Comparison of ENCODE assay signal across 8 cellular contexts in the genomic region with DNA sequence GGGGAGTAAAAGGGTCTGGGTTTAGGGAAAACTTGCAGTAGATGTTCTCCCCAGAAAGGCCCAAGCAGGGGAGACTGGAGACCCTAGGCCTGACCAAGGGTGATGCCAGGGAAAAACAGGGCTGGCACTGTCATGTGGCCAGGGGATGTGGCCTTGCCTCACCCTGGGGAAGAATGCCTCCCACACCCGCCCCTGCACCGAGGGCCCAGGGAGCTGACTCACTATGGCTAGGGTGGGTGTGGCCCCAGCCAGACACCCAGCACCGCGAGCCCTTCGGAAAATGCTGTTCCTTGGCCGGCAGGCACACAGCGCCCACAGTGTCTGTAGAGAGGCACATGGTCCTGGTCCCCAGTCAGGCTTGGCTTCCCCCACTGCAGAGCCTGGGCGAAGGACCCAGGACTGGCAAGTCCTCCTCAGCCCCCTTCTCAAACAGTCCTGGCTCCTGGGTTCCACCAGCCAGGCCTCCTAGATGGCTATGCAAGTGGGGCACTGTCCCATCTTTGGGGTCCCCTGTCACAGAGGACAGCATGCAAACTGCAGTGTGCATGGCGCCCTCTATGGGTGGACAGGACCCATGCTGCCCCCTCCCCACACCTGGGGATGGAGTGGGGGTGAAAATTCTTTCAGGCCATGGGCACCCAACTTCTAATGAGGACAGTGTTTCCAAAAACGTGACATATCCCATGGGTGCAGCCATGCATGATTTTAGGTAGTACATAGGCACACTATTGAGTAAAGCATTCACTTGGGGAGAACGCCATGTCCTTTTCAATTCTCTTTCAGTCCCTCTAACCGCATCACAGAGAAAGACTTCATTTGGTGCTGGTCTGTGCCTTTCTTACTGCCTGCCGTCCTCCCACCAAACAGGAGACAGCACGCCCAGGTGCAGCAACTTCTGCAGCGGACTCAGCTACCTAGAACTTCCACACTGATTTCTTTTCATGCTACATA. TPM values are rescaled to one million over a fixed set of nuclear protein-coding genes. Genes with fewer than 3 reads are reported as not detected.
A peak's percentile ranks its signal among the peaks of the same experiment; 100 is the strongest.
DNase-seq lines count a peak whose midpoint lies in the region; ATAC-seq and TF ChIP-seq lines count a peak whose summit lies in the region.

No MANE protein-coding gene starts in this region.

- H3K27me3 Mint-ChIP-seq in activated CD4-positive, alpha-beta T cell treated with anti-CD3 and anti-CD28 coated beads, Interleukin-2, amount 10 ng/mL, durations not matched to agents 7 days and 5 days, result no peaks in the 10 kb centered on the region
- peaks cover 6% of the 10 kb centered on the region for H3K27me3 Mint-ChIP-seq in neural progenitor cell (ENCODE audit: insufficient read depth, low read depth)

- H3K4me1 Mint-ChIP-seq in activated CD4-positive, alpha-beta T cell treated with anti-CD3 and anti-CD28 coated beads, Interleukin-2, amount 10 ng/mL, durations not matched to agents 7 days and 5 days, result peaks cover 6% of the 10 kb centered on the region
- H3K4me1 Mint-ChIP-seq in neural progenitor cell, result peaks cover 8% of the 10 kb centered on the region

- no peaks in the 10 kb centered on the region for H3K36me3 ChIP-seq in neural progenitor cell

- H3K4me1 ChIP-seq in neural progenitor cell, result no peaks in the 10 kb centered on the region

- H3K9me3 ChIP-seq in neural progenitor cell (ENCODE audit: low read depth), result no peaks in the 10 kb centered on the region

- H2AFZ ChIP-seq in neural progenitor cell (replicated peaks), result no peak overlapping the region

- no peak for TF ChIP-seq POLR2A in NB4 (IDR thresholded peaks at IDR 0.05; ENCODE audit: extremely low read depth, insufficient read length)

- peak; percentile 78 for TF ChIP-seq CTCF in NB4 (IDR thresholded peaks at IDR 0.05; ENCODE audit: low read depth, low read length)
- TF ChIP-seq CTCF in choroid plexus epithelial cell (conservative IDR thresholded peaks at IDR 0.05; ENCODE audit: low read depth, low read length), result peak; percentile 44
- TF ChIP-seq CTCF in neural progenitor cell (IDR thresholded peaks at IDR 0.05), result peak; percentile 91

- H4K20me1 ChIP-seq in neural progenitor cell (ENCODE audit: low read depth), result no peaks in the 10 kb centered on the region

- H3K4me3 ChIP-seq in NB4 (ENCODE audit: low read depth, low read length) (no peak overlapping the region), choroid plexus epithelial cell (ENCODE audit: low read depth, low read length) (no peak overlapping the region), neural progenitor cell (no peak overlapping the region)

- POLR2A ChIA-PET in activated CD4-positive, alpha-beta T cell treated with anti-CD3 and anti-CD28 coated beads, Interleukin-2, amount 10 ng/mL, durations not matched to agents 7 days and 5 days (lab: Charles Lee), result no interaction called here

- H3K27ac ChIP-seq in neural progenitor cell, result no peak overlapping the region

- CTCF ChIA-PET in activated CD4-positive, alpha-beta T cell treated with anti-CD3 and anti-CD28 coated beads, Interleukin-2, amount 10 ng/mL, durations not matched to agents 7 days and 5 days (lab: Charles Lee), result interaction anchor here (0.7 kb wide), 1 partner anchor 9 kb away, joined by 3 read pairs; no protein-coding TSS in a partner anchor

- DNase-seq in activated CD4-positive, alpha-beta T cell treated with anti-CD3 and anti-CD28 coated beads, Interleukin-2, amount 10 ng/mL, durations not matched to agents 7 days and 5 days, result peak; percentile 14
- no peak for DNase-seq in activated CD4-positive, alpha-beta T cell treated with anti-CD3 and anti-CD28 coated beads, Interleukin-2, amount 50 U/mL, for 1 hour
- DNase-seq in NB4 (ENCODE audit: low read depth) (peak; percentile 84), choroid plexus epithelial cell (ENCODE audit: low read depth) (peak; percentile 52), neural progenitor cell (ENCODE audit: low spot score) (peak; percentile 76), Kasumi-1 (lab: John Stamatoyannopoulos, UW) (no peak), GF-D8 (lab: John Stamatoyannopoulos, UW) (no peak)

- H3K36me3 Mint-ChIP-seq in activated CD4-positive, alpha-beta T cell treated with anti-CD3 and anti-CD28 coated beads, Interleukin-2, amount 10 ng/mL, durations not matched to agents 7 days and 5 days (ENCODE audit: low read depth), result no peaks in the 10 kb centered on the region
- no peaks in the 10 kb centered on the region for H3K36me3 Mint-ChIP-seq in neural progenitor cell

- no peak overlapping the region for H3K4me2 ChIP-seq in neural progenitor cell

- no peak overlapping the region for H3K27ac Mint-ChIP-seq in activated CD4-positive, alpha-beta T cell treated with anti-CD3 and anti-CD28 coated beads, Interleukin-2, amount 10 ng/mL, durations not matched to agents 7 days and 5 days
- peak overlapping the region; percentile 91 for H3K27ac Mint-ChIP-seq in neural progenitor cell

- H3K9me3 Mint-ChIP-seq in activated CD4-positive, alpha-beta T cell treated with anti-CD3 and anti-CD28 coated beads, Interleukin-2, amount 10 ng/mL, durations not matched to agents 7 days and 5 days, result no peaks in the 10 kb centered on the region
- no peaks in the 10 kb centered on the region for H3K9me3 Mint-ChIP-seq in neural progenitor cell

- no peaks in the 10 kb centered on the region for H3K27me3 ChIP-seq in neural progenitor cell

- H3K4me3 Mint-ChIP-seq in activated CD4-positive, alpha-beta T cell treated with anti-CD3 and anti-CD28 coated beads, Interleukin-2, amount 10 ng/mL, durations not matched to agents 7 days and 5 days, result no peak overlapping the region
- no peak overlapping the region for H3K4me3 Mint-ChIP-seq in neural progenitor cell

- no peak overlapping the region for H3K9ac ChIP-seq in neural progenitor cell

- H3K79me2 ChIP-seq in neural progenitor cell (ENCODE audit: low read depth), result no peaks in the 10 kb centered on the region

- no peak for ATAC-seq in HG03521 (IDR thresholded peaks at IDR 0.05; ENCODE audit: unreplicated experiment)

- H3F3A ChIP-seq in neural progenitor cell (ENCODE audit: low read depth), result no peaks in the 10 kb centered on the region

RNA-seq across cellular contexts. Expression of a gene that starts 15.2 kb away (rescaled TPM):
- total RNA-seq in activated CD4-positive, alpha-beta T cell treated with anti-CD3 and anti-CD28 coated beads, Interleukin-2, amount 10 ng/mL, durations not matched to agents 7 days and 5 days, result under 1 TPM; 0.52 to 0.64 TPM
- 0.74 TPM in 1 of 2 replicates, not detected in the other for total RNA-seq in neural progenitor cell (ENCODE audit: low replicate concordance)

Comparison
In these comparisons a context has a peak if more than half of its experiments do, and no peak if none do; other contexts are left out.
1. DNase-seq: peak in activated CD4-positive, alpha-beta T cell treated with anti-CD3 and anti-CD28 coated beads, Interleukin-2, amount 10 ng/mL, durations not matched to agents 7 days and 5 days (single experiment), NB4 (single experiment), choroid plexus epithelial cell (single experiment) and neural progenitor cell (single experiment); none in activated CD4-positive, alpha-beta T cell treated with anti-CD3 and anti-CD28 coated beads, Interleukin-2, amount 50 U/mL, for 1 hour (single experiment), Kasumi-1 (0 of 2) and GF-D8 (single experiment).
2. Peak in every context shown above with its lines, with median percentiles within 50 percentile points of each other: CTCF ChIP-seq.